13 cellular contexts compared by ENCODE assay signal in the genomic region with DNA sequence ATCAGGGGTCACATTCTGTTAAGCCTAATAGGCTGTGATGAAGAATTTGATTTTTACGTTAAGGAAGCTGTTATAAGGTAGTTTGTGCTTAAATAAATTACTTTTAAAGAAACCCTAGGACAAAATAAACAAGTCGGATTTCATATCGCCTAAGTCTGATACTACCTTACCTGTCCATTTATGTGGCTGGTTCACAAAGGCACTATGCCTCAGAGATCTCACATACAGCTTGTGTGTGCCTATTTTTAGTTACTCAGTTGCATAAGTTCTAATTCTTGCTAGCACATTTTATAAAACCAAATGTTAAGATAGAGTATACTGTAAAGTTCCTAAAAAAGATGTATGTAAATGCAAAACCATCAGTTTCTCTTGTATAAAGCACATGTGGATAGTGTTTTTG.
"Had no signal": no experiment of that assay in that cellular context is flagged by ENCODE, and none has a peak within 500 bp of the region (broad histone marks: within the 10 kb centered on the region; RNA-seq: fewer than 3 reads in every experiment).

No MANE protein-coding gene starts in this region.

- H3K4me3 Mint-ChIP-seq: activated naive CD8-positive, alpha-beta T cell treated with anti-CD3 and anti-CD28 coated beads for 36 hours; natural killer cell treated with Interleukin-12 subunit alpha and Interleukin-12 subunit beta and Interleukin-15 and Interleukin-18, amount 100 ng/mL, for 72 hours; stimulated activated naive CD8-positive, alpha-beta T cell treated with anti-CD3 and anti-CD28 coated beads, Interleukin-15, amount 100 ng/mL, for 72 hours; T-helper 17 cell had no signal

- H3K4me1 ChIP-seq: prostate gland had no signal

- DNase-seq: activated CD4-positive, alpha-beta T cell treated with anti-CD3 and anti-CD28 coated beads, Interleukin-2, amount 50 U/mL, for 1 hour; activated CD4-positive, CD25-positive, alpha-beta regulatory T cell; activated gamma-delta T cell; activated naive CD8-positive, alpha-beta T cell treated with anti-CD3 and anti-CD28 coated beads for 36 hours; activated T-cell treated with anti-CD3 and anti-CD28 coated beads, Interleukin-2, amount 50 U/mL, for 1 hour; aorta; effector CD8-positive, alpha-beta T cell; nucleus accumbens; stimulated activated CD4-positive, alpha-beta T cell treated with anti-CD3 and anti-CD28 coated beads, Interleukin-4, amount 100 ng/mL, for 24 hours; stimulated activated naive CD8-positive, alpha-beta T cell treated with anti-CD3 and anti-CD28 coated beads, Interleukin-15, amount 100 ng/mL, for 72 hours; T-helper 17 cell had no signal

- H3K4me3 ChIP-seq: prostate gland had no signal

- H3K36me3 ChIP-seq: prostate gland had no signal

- H3K9me3 ChIP-seq: prostate gland had no signal

- ATAC-seq: natural killer cell treated with Interleukin-12 subunit alpha and Interleukin-12 subunit beta and Interleukin-15 and Interleukin-18, amount 100 ng/mL, for 72 hours; stimulated activated naive CD8-positive, alpha-beta T cell treated with anti-CD3 and anti-CD28 coated beads, Interleukin-15, amount 100 ng/mL, for 72 hours; T-helper 17 cell had no signal

- H3K36me3 Mint-ChIP-seq: natural killer cell treated with Interleukin-12 subunit alpha and Interleukin-12 subunit beta and Interleukin-15 and Interleukin-18, amount 100 ng/mL, for 72 hours had no signal

- H3K27me3 Mint-ChIP-seq: activated naive CD8-positive, alpha-beta T cell treated with anti-CD3 and anti-CD28 coated beads for 36 hours; natural killer cell treated with Interleukin-12 subunit alpha and Interleukin-12 subunit beta and Interleukin-15 and Interleukin-18, amount 100 ng/mL, for 72 hours; stimulated activated naive CD8-positive, alpha-beta T cell treated with anti-CD3 and anti-CD28 coated beads, Interleukin-15, amount 100 ng/mL, for 72 hours; T-helper 17 cell had no signal

- H3K27ac Mint-ChIP-seq: natural killer cell treated with Interleukin-12 subunit alpha and Interleukin-12 subunit beta and Interleukin-15 and Interleukin-18, amount 100 ng/mL, for 72 hours; T-helper 17 cell had no signal

- H3K27ac ChIP-seq: prostate gland had no signal

- H3K9me3 Mint-ChIP-seq: activated naive CD8-positive, alpha-beta T cell treated with anti-CD3 and anti-CD28 coated beads for 36 hours; natural killer cell treated with Interleukin-12 subunit alpha and Interleukin-12 subunit beta and Interleukin-15 and Interleukin-18, amount 100 ng/mL, for 72 hours; stimulated activated naive CD8-positive, alpha-beta T cell treated with anti-CD3 and anti-CD28 coated beads, Interleukin-15, amount 100 ng/mL, for 72 hours had no signal
